7 cellular contexts compared by ENCODE assay signal in the genomic region with DNA sequence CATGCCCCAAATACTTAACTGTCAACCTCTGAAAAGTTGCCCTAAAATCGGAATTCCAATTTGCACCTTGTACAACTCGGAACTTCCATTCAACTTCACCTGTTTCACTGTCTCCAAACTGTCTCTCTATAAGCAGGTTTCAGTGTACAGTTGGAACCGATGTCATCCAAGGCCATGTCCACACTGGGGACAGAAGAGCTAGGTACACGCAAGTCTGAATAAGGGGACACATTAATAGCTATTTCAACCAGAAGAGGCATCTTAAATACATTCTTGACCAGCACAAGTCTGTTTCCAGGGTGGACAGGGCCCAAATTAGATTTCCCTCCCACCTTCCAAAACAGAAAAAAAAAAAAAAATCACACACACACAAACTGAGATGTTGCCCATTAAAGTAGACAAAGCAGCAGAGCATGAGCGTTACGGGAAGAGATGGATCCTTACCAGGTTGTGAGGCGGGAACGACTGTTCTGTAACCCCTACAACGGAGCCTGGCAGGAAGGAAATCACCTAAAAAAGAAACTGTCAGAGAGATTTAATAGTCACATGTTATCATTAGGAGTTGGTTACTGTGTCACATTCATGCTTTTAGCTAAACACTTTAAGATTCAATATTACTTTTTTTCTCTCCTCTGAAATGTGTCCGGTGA. TPM values are rescaled to one million over a fixed set of nuclear protein-coding genes. Genes with fewer than 3 reads are reported as not detected.
DNase-seq lines count a peak whose midpoint lies in the region; TF ChIP-seq lines count a peak whose summit lies in the region.

No MANE protein-coding gene starts in this region.

- H3K36me3 ChIP-seq in effector memory CD4-positive, alpha-beta T cell (ENCODE audit: control insufficient read depth, insufficient read depth, low read length), result peaks cover 14% of the 10 kb centered on the region
- peaks cover 13% of the 10 kb centered on the region for H3K36me3 ChIP-seq in neural cell (ENCODE audit: insufficient read depth, low read length)

- no peaks in the 10 kb centered on the region for H3K27me3 ChIP-seq in effector memory CD4-positive, alpha-beta T cell (replicated peaks; ENCODE audit: control insufficient read depth, insufficient read depth, low read length, poor library complexity, severe bottlenecking)
- no peaks in the 10 kb centered on the region for H3K27me3 ChIP-seq in neural cell (ENCODE audit: insufficient read depth, low read depth, low read length)

- H2AFZ ChIP-seq in neural cell (ENCODE audit: low read depth, low read length), result no peak overlapping the region

- H3K27ac ChIP-seq in effector memory CD4-positive, alpha-beta T cell (ENCODE audit: insufficient read depth, low read length, poor library complexity, severe bottlenecking), result peak overlapping the region; percentile 97
- peak overlapping the region; percentile 96 for H3K27ac ChIP-seq in neural cell (ENCODE audit: low read length)

- no peak for DNase-seq in GM12864 (ENCODE audit: low read depth)
- DNase-seq in NCI-H69 (lab: John Stamatoyannopoulos, UW), result peak; percentile 52
- no peak for DNase-seq in effector memory CD4-positive, alpha-beta T cell
- no peak for DNase-seq in NCI-H128 (lab: John Stamatoyannopoulos, UW; ENCODE audit: unreplicated experiment)
- DNase-seq in NOMO-1 treated with dmso at 0.1 percent for 144 hours (lab: John Stamatoyannopoulos, UW; ENCODE audit: unreplicated experiment), result no peak
- DNase-seq in NCI-H345 treated with DMSO at 0.1 percent for 48 hours (lab: John Stamatoyannopoulos, UW; ENCODE audit: unreplicated experiment), result no peak

- peaks cover 56% of the 10 kb centered on the region for H3K79me2 ChIP-seq in neural cell (replicated peaks; ENCODE audit: insufficient read depth, low read length)

- H3K9me3 ChIP-seq in effector memory CD4-positive, alpha-beta T cell (ENCODE audit: control insufficient read depth, low read length), result no peaks in the 10 kb centered on the region
- H3K9me3 ChIP-seq in neural cell (ENCODE audit: low read length), result no peaks in the 10 kb centered on the region

- no peak for TF ChIP-seq CTCF in GM12864 (IDR thresholded peaks at IDR 0.05; ENCODE audit: low read depth, low read length, missing control alignments)
- no peak for TF ChIP-seq CTCF in neural cell (IDR thresholded peaks at IDR 0.05; ENCODE audit: poor library complexity, severe bottlenecking)

- TF ChIP-seq EP300 in neural cell (conservative IDR thresholded peaks at IDR 0.05; ENCODE audit: poor library complexity, severe bottlenecking), result no peak

- H3K4me1 ChIP-seq in effector memory CD4-positive, alpha-beta T cell (ENCODE audit: control insufficient read depth, insufficient read depth, low read length, poor library complexity, severe bottlenecking), result peaks cover 12% of the 10 kb centered on the region

- H3F3A ChIP-seq in neural cell (ENCODE audit: insufficient read depth, low read length, poor library complexity, severe bottlenecking), result no peaks in the 10 kb centered on the region

- H3K4me3 ChIP-seq in GM12864 (ENCODE audit: low read depth, low read length), result peak overlapping the region; percentile 69
- H3K4me3 ChIP-seq in effector memory CD4-positive, alpha-beta T cell (ENCODE audit: insufficient read depth, low read depth, low read length, poor library complexity, severe bottlenecking), result peak overlapping the region; percentile 92
- H3K4me3 ChIP-seq in neural cell (ENCODE audit: low read length), result peak overlapping the region; percentile 89

- H4K20me1 ChIP-seq in neural cell (ENCODE audit: insufficient read depth), result peaks cover 16% of the 10 kb centered on the region

- TF ChIP-seq RAD21 in neural cell (conservative IDR thresholded peaks at IDR 0.05), result no peak

- H3K4me2 ChIP-seq in neural cell (ENCODE audit: low read length), result peak overlapping the region; percentile 82

- no peaks in the 10 kb centered on the region for H3K9me2 ChIP-seq in neural cell (ENCODE audit: insufficient read depth, low read length)

- peak overlapping the region; percentile 97 for H3K9ac ChIP-seq in neural cell (ENCODE audit: low read length)

TF ChIP-seq in neural cell, 6 proteins besides CTCF, POLR2A, EP300 and RAD21:
- TF ChIP-seq, protein P1, sequence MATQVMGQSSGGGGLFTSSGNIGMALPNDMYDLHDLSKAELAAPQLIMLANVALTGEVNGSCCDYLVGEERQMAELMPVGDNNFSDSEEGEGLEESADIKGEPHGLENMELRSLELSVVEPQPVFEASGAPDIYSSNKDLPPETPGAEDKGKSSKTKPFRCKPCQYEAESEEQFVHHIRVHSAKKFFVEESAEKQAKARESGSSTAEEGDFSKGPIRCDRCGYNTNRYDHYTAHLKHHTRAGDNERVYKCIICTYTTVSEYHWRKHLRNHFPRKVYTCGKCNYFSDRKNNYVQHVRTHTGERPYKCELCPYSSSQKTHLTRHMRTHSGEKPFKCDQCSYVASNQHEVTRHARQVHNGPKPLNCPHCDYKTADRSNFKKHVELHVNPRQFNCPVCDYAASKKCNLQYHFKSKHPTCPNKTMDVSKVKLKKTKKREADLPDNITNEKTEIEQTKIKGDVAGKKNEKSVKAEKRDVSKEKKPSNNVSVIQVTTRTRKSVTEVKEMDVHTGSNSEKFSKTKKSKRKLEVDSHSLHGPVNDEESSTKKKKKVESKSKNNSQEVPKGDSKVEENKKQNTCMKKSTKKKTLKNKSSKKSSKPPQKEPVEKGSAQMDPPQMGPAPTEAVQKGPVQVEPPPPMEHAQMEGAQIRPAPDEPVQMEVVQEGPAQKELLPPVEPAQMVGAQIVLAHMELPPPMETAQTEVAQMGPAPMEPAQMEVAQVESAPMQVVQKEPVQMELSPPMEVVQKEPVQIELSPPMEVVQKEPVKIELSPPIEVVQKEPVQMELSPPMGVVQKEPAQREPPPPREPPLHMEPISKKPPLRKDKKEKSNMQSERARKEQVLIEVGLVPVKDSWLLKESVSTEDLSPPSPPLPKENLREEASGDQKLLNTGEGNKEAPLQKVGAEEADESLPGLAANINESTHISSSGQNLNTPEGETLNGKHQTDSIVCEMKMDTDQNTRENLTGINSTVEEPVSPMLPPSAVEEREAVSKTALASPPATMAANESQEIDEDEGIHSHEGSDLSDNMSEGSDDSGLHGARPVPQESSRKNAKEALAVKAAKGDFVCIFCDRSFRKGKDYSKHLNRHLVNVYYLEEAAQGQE (IDR thresholded peaks at IDR 0.05; ENCODE audit: borderline replicate concordance), result peak; percentile 2
- TF ChIP-seq MXI1 (conservative IDR thresholded peaks at IDR 0.05; ENCODE audit: poor library complexity, severe bottlenecking), result no peak

RNA-seq across cellular contexts. Expression of a gene that starts 1.7 kb away (rescaled TPM):
- 237 and 264 TPM in 2 replicates for polyA plus RNA-seq in neural cell
- polyA minus RNA-seq in neural cell, result 134 and 143 TPM in 2 replicates

RNA-seq across cellular contexts. Expression of a gene that starts 15.4 kb away (rescaled TPM):
- polyA plus RNA-seq in neural cell, result 89.9 and 115 TPM in 2 replicates
- polyA minus RNA-seq in neural cell, result 26.5 and 31.0 TPM in 2 replicates

RNA-seq across cellular contexts. Expression of a gene that starts 22.8 kb away (rescaled TPM):
- polyA plus RNA-seq in neural cell, result not detected in 2 replicates
- polyA minus RNA-seq in neural cell, result not detected in 2 replicates

RNA-seq across cellular contexts. Expression of a gene that starts 34.8 kb away (rescaled TPM):
- 97.0 and 111 TPM in 2 replicates for polyA plus RNA-seq in neural cell
- 35.3 and 37.9 TPM in 2 replicates for polyA minus RNA-seq in neural cell

RNA-seq across cellular contexts. Expression of a gene that starts 36.1 kb away (rescaled TPM):
- 177 and 179 TPM in 2 replicates for polyA plus RNA-seq in neural cell
- 508 and 781 TPM in 2 replicates for polyA minus RNA-seq in neural cell
